Comparison of ENCODE assay signal across 29 cellular contexts in the genomic region with DNA sequence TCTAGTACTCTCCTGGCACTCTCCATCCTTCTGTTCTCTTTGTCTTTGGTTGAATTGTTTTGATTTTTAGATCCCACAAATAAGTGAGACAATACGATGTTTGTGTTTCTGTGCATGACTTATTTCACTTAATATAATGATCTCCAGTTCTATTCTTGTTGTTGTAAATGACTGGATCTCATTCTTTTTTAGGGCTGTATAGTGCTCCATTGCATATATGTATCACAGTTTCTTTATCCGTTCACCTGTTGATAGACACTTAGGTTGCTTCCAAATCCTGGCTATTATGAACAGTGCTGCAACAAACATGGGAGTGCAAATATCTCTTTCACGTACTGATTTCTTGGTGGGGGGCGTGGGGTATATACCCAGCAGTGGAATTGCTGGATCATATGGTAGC.
"Had no signal": no experiment of that assay in that cellular context is flagged by ENCODE, and none has a peak within 500 bp of the region (broad histone marks: within the 10 kb centered on the region; RNA-seq: fewer than 3 reads in every experiment).

No MANE protein-coding gene starts in this region.

- H3K9ac ChIP-seq: neural progenitor cell, parathyroid adenoma had no signal

- FAIRE-seq: small intestine had no signal

- H3K36me3 Mint-ChIP-seq: neural progenitor cell; stimulated activated memory B cell treated with anti-CD40 and anti-IgM and Interleukin-4, amounts not matched to agents 10 μg/mL and 1 μg/mL and 100 μg/mL, for 72 hours; type B pancreatic cell had no signal

- H3K4me2 ChIP-seq: neural progenitor cell had no signal

- H3K9me3 Mint-ChIP-seq: neural progenitor cell, type B pancreatic cell had no signal

- H3K27ac ChIP-seq: neural progenitor cell, ovary, parathyroid adenoma, psoas muscle, right lobe of liver, sigmoid colon, suprapubic skin, testis, tibial artery, transverse colon, upper lobe of right lung, vagina had no signal

- H3K4me1 Mint-ChIP-seq: naive thymus-derived CD4-positive, alpha-beta T cell; natural killer cell; nephron; neural progenitor cell; stimulated activated memory B cell treated with anti-CD40 and anti-IgM and Interleukin-4, amounts not matched to agents 10 μg/mL and 1 μg/mL and 100 μg/mL, for 72 hours; stimulated activated naive CD8-positive, alpha-beta T cell treated with anti-CD3 and anti-CD28 coated beads, Interleukin-15, amount 100 ng/mL, for 72 hours had no signal

- DNase-seq: naive thymus-derived CD4-positive, alpha-beta T cell; natural killer cell; occipital lobe; ovary; psoas muscle; right cardiac atrium; right lobe of liver; sigmoid colon; small intestine; stimulated activated CD4-positive, alpha-beta T cell treated with anti-CD3 and anti-CD28 coated beads, Interleukin-15, amount 100 ng/mL, for 24 hours; stimulated activated CD4-positive, alpha-beta T cell treated with anti-CD3 and anti-CD28 coated beads, Interleukin-2, amount 100 ng/mL, for 24 hours; stimulated activated CD4-positive, alpha-beta T cell treated with anti-CD3 and anti-CD28 coated beads, Interleukin-2, amount 100 ng/mL, for 48 hours; stimulated activated CD4-positive, alpha-beta T cell treated with anti-CD3 and anti-CD28 coated beads, Interleukin-4, amount 100 ng/mL, for 24 hours; stimulated activated naive CD4-positive, alpha-beta T cell; stimulated activated naive CD8-positive, alpha-beta T cell treated with anti-CD3 and anti-CD28 coated beads, Interleukin-15, amount 100 ng/mL, for 72 hours; stimulated activated naive CD8-positive, alpha-beta T cell treated with anti-CD3 and anti-CD28 coated beads, Interleukin-15, Interleukin-2, amounts not matched to agents 100 U/mL and 50 U/mL, for 24 hours; substantia nigra; testis; tibial artery; transverse colon; upper lobe of right lung had no signal

- H3K4me3 Mint-ChIP-seq: naive thymus-derived CD4-positive, alpha-beta T cell; natural killer cell; nephron; neural progenitor cell; stimulated activated memory B cell treated with anti-CD40 and anti-IgM and Interleukin-4, amounts not matched to agents 10 μg/mL and 1 μg/mL and 100 μg/mL, for 72 hours; stimulated activated naive CD8-positive, alpha-beta T cell treated with anti-CD3 and anti-CD28 coated beads, Interleukin-15, amount 100 ng/mL, for 72 hours; type B pancreatic cell had no signal

- H3K4me3 ChIP-seq: neural progenitor cell, ovary, psoas muscle, right lobe of liver, sigmoid colon, suprapubic skin, testis, tibial artery, transverse colon, upper lobe of right lung, vagina had no signal

- H3K79me2 ChIP-seq: parathyroid adenoma had no signal

- H2AFZ ChIP-seq: neural progenitor cell, parathyroid adenoma had no signal

- H3K27me3 Mint-ChIP-seq: naive thymus-derived CD4-positive, alpha-beta T cell; progenitor cell of endocrine pancreas; stimulated activated memory B cell treated with anti-CD40 and anti-IgM and Interleukin-4, amounts not matched to agents 10 μg/mL and 1 μg/mL and 100 μg/mL, for 72 hours; stimulated activated naive CD8-positive, alpha-beta T cell treated with anti-CD3 and anti-CD28 coated beads, Interleukin-15, amount 100 ng/mL, for 72 hours; type B pancreatic cell had no signal

- H3K9me3 ChIP-seq: ovary, psoas muscle, sigmoid colon, suprapubic skin, testis, tibial artery, vagina had no signal

- H3K27me3 ChIP-seq: neural progenitor cell, ovary, right lobe of liver, sigmoid colon, suprapubic skin, testis, tibial artery, transverse colon, upper lobe of right lung, vagina had no signal

- ATAC-seq: naive thymus-derived CD4-positive, alpha-beta T cell; natural killer cell; psoas muscle; right cardiac atrium; right lobe of liver; stimulated activated memory B cell treated with anti-CD40 and anti-IgM and Interleukin-4, amounts not matched to agents 10 μg/mL and 1 μg/mL and 100 μg/mL, for 72 hours; stimulated activated naive CD8-positive, alpha-beta T cell treated with anti-CD3 and anti-CD28 coated beads, Interleukin-15, amount 100 ng/mL, for 72 hours; stimulated activated naive CD8-positive, alpha-beta T cell treated with anti-CD3 and anti-CD28 coated beads, Interleukin-15, Interleukin-2, amounts not matched to agents 100 U/mL and 50 U/mL, for 24 hours; upper lobe of right lung had no signal

- H3K4me1 ChIP-seq: parathyroid adenoma, psoas muscle, right lobe of liver, sigmoid colon, suprapubic skin, testis, tibial artery, transverse colon, upper lobe of right lung, vagina had no signal

- H3K36me3 ChIP-seq: neural progenitor cell, ovary, right lobe of liver, sigmoid colon, suprapubic skin, tibial artery, transverse colon, upper lobe of right lung, vagina had no signal

- H3K27ac Mint-ChIP-seq: naive thymus-derived CD4-positive, alpha-beta T cell; natural killer cell; nephron; neural progenitor cell; progenitor cell of endocrine pancreas; stimulated activated memory B cell treated with anti-CD40 and anti-IgM and Interleukin-4, amounts not matched to agents 10 μg/mL and 1 μg/mL and 100 μg/mL, for 72 hours; stimulated activated naive CD8-positive, alpha-beta T cell treated with anti-CD3 and anti-CD28 coated beads, Interleukin-15, amount 100 ng/mL, for 72 hours; type B pancreatic cell had no signal
